Comparison of ENCODE assay signal across 37 cellular contexts in the genomic region with DNA sequence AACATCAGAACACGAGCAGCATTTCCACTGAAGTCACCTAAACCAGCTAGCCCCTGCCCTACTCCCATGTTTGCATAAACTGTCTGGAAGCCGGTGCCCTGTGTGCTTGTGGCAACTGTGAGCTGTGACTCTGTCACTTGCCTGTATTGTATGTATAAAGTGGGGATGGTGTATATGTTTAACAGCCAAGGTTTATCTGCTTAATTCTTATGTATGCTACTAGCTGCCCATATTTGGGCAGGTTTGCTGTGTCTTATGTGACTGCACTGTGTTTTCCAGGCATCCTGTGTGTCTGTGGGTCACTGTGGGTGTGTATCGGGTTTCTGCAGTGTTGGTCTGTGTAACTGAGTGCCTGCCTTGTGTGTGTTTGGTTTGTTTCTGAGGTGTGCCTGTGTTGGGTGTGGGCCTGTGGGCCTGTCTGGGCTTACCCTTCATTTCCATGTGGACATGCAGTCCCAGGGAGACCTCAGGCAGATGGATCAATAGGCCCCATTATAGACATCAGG. TPM values are rescaled to one million over a fixed set of nuclear protein-coding genes. Genes with fewer than 3 reads are reported as not detected.
"Had no signal": no experiment of that assay in that cellular context is flagged by ENCODE, and none has a peak within 500 bp of the region (broad histone marks: within the 10 kb centered on the region; RNA-seq: fewer than 3 reads in every experiment).

No MANE protein-coding gene starts in this region.

- H3K9me3 Mint-ChIP-seq: activated CD4-positive, alpha-beta memory T cell treated with anti-CD3 and anti-CD28 coated beads for 36 hours; activated T-helper 17 cell treated with anti-CD3 and anti-CD28 coated beads, Interleukin-2, amount 50 U/mL, for 72 hours; effector memory CD8-positive, alpha-beta T cell; mesothelial cell of epicardium had no signal

- H3K27ac ChIP-seq: brain microvascular endothelial cell, gastroesophageal sphincter, parathyroid adenoma, tibial nerve, VCaP had no signal

- H2AFZ ChIP-seq: parathyroid adenoma had no signal

- H3K9ac ChIP-seq: parathyroid adenoma had no signal

- H3K27ac Mint-ChIP-seq: activated CD4-positive, alpha-beta memory T cell treated with anti-CD3 and anti-CD28 coated beads for 36 hours; activated T-helper 17 cell treated with anti-CD3 and anti-CD28 coated beads, Interleukin-2, amount 50 U/mL, for 72 hours; effector memory CD8-positive, alpha-beta T cell; immature natural killer cell; mesothelial cell of epicardium; nephron progenitor cell had no signal

- H3K36me3 Mint-ChIP-seq: activated CD4-positive, alpha-beta memory T cell treated with anti-CD3 and anti-CD28 coated beads for 36 hours; mesothelial cell of epicardium had no signal

- H3K9me3 ChIP-seq: gastroesophageal sphincter, tibial nerve had no signal

- H3K36me3 ChIP-seq: brain microvascular endothelial cell, gastroesophageal sphincter, tibial nerve had no signal

- H3K4me3 Mint-ChIP-seq: activated CD4-positive, alpha-beta memory T cell treated with anti-CD3 and anti-CD28 coated beads for 36 hours; activated T-helper 17 cell treated with anti-CD3 and anti-CD28 coated beads, Interleukin-2, amount 50 U/mL, for 72 hours; effector memory CD8-positive, alpha-beta T cell; immature natural killer cell; mesothelial cell of epicardium; nephron progenitor cell had no signal

- ATAC-seq: activated T-helper 17 cell treated with anti-CD3 and anti-CD28 coated beads, Interleukin-2, amount 50 U/mL, for 72 hours; effector memory CD8-positive, alpha-beta T cell; gastroesophageal sphincter; left colon; right cardiac atrium had no signal

- H3K4me3 ChIP-seq: gastroesophageal sphincter, tibial nerve had no signal

- DNase-seq: activated CD4-positive, alpha-beta memory T cell treated with anti-CD3 and anti-CD28 coated beads for 36 hours; activated CD4-positive, alpha-beta T cell treated with anti-CD3 and anti-CD28 coated beads for 4 hours; activated CD8-positive, alpha-beta memory T cell treated with anti-CD3 and anti-CD28 coated beads, Interleukin-2, amount 50 U/mL, for 4 hours; activated gamma-delta T cell treated with Interleukin-2 at 50 U/mL for 16 hours; activated naive CD4-positive, alpha-beta T cell treated with anti-CD3 and anti-CD28 coated beads, Interleukin-2, amount 50 U/mL, for 16 hours; activated T-cell treated with anti-CD3 and anti-CD28 coated beads, Interleukin-2, amount 50 U/mL, for 1 hour; amniotic stem cell; brain microvascular endothelial cell; caudate nucleus; cortex of kidney; effector memory CD8-positive, alpha-beta T cell; hippocampal formation; immature natural killer cell; kidney; left colon; naive B cell; nephron progenitor cell; right cardiac atrium; stimulated activated CD4-positive, alpha-beta T cell treated with anti-CD3 and anti-CD28 coated beads, Interleukin-2, amount 100 ng/mL, for 48 hours; stimulated activated naive CD4-positive, alpha-beta T cell treated with Interleukin-2 at 50 U/mL for 16 hours; T-helper 9 cell had no signal

- H3K79me2 ChIP-seq: parathyroid adenoma had no signal

RNA-seq across cellular contexts. Expression of gene LBX1, which starts 9.3 kb away (rescaled TPM):
- total RNA-seq: activated CD4-positive, alpha-beta memory T cell treated with anti-CD3 and anti-CD28 coated beads for 36 hours; activated CD8-positive, alpha-beta memory T cell treated with anti-CD3 and anti-CD28 coated beads for 36 hours; activated T-helper 17 cell treated with anti-CD3 and anti-CD28 coated beads, Interleukin-2, amount 50 U/mL, for 72 hours; astrocyte; chondrocyte; fibroblast of villous mesenchyme; gastroesophageal sphincter; kidney; left colon; liver; mesothelial cell of epicardium; pulmonary artery endothelial cell; right cardiac atrium; temporal lobe; urinary bladder had no signal
- polyA plus RNA-seq: esophagus, fibroblast of lung, immature natural killer cell, liver, right cardiac atrium, urinary bladder had no signal
